In the genomic region with DNA sequence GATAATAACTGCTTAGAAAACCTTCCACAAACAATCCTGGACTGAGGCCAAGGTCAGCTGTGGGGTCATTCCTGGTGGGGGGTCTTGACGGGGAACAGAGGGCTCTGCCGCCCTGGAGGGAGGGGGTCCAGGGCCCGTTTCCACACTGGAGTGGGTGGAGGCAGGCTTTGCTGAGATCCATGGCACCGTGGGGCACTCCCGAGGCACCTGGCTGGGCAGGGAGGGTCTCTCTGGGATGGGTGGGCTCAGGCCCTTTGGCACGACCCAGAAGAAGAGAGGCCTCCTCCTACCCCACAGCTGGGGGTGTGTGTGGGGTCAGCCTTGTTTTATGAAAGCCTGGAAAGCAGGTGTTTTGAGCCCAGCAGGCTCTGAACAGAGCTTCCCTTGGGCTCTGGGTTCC, we compare ENCODE assay signal across 25 cellular contexts. TPM values are rescaled to one million over a fixed set of nuclear protein-coding genes. Genes with fewer than 3 reads are reported as not detected.
"Had no signal": no experiment of that assay in that cellular context is flagged by ENCODE, and none has a peak within 500 bp of the region (broad histone marks: within the 10 kb centered on the region; RNA-seq: fewer than 3 reads in every experiment).

No MANE protein-coding gene starts in this region.

- H3K4me3 ChIP-seq: skin epidermis, stomach, suprapubic skin, tibial artery had no signal

- H3K36me3 ChIP-seq: stomach, suprapubic skin, tibial artery had no signal

- ATAC-seq: activated CD8-positive, alpha-beta memory T cell treated with anti-CD3 and anti-CD28 coated beads, Interleukin-2, amount 10 ng/mL, durations not matched to agents 7 days and 5 days; activated CD8-positive, alpha-beta T cell treated with anti-CD3 and anti-CD28 coated beads, Interleukin-2, amount 10 ng/mL, durations not matched to agents 7 days and 5 days; left colon; sciatic nerve had no signal

- H3K9me3 ChIP-seq: stomach, suprapubic skin, tibial artery had no signal

- DNase-seq: activated CD4-positive, alpha-beta T cell treated with anti-CD3 and anti-CD28 coated beads for 36 hours; activated CD4-positive, CD25-positive, alpha-beta regulatory T cell; activated CD8-positive, alpha-beta memory T cell treated with anti-CD3 and anti-CD28 coated beads, Interleukin-2, amount 10 ng/mL, durations not matched to agents 7 days and 5 days; activated CD8-positive, alpha-beta T cell treated with anti-CD3 and anti-CD28 coated beads, Interleukin-2, amount 10 ng/mL, durations not matched to agents 7 days and 5 days; activated naive CD8-positive, alpha-beta T cell treated with anti-CD3 and anti-CD28 coated beads, Interleukin-2, amount 10 ng/mL, durations not matched to agents 7 days and 5 days; activated T-cell treated with anti-CD3 and anti-CD28 coated beads, Interleukin-2, amount 50 U/mL, for 48 hours; central memory CD4-positive, alpha-beta T cell; erythroblast; hippocampal formation; kidney; left colon; naive B cell; stimulated activated CD4-positive, alpha-beta T cell treated with anti-CD3 and anti-CD28 coated beads, Interleukin-2, amount 100 ng/mL, for 24 hours; stimulated activated naive B cell treated with anti-CD40 and anti-IgM and Interleukin-4, amounts not matched to agents 10 μg/mL and 1 μg/mL and 100 μg/mL, for 72 hours; stomach had no signal

- FAIRE-seq: kidney had no signal

- H3K4me1 Mint-ChIP-seq: activated CD8-positive, alpha-beta memory T cell treated with anti-CD3 and anti-CD28 coated beads, Interleukin-2, amount 10 ng/mL, durations not matched to agents 7 days and 5 days; mesothelial cell of epicardium had no signal

- H3K27ac Mint-ChIP-seq: activated CD4-positive, alpha-beta T cell treated with anti-CD3 and anti-CD28 coated beads for 36 hours; activated CD8-positive, alpha-beta memory T cell treated with anti-CD3 and anti-CD28 coated beads, Interleukin-2, amount 10 ng/mL, durations not matched to agents 7 days and 5 days; activated CD8-positive, alpha-beta T cell treated with anti-CD3 and anti-CD28 coated beads, Interleukin-2, amount 10 ng/mL, durations not matched to agents 7 days and 5 days; activated naive CD8-positive, alpha-beta T cell treated with anti-CD3 and anti-CD28 coated beads, Interleukin-2, amount 10 ng/mL, durations not matched to agents 7 days and 5 days; activated T-helper 2 cell treated with anti-CD3 and anti-CD28 coated beads, Interferon-gamma antibody, Interleukin-2, Interleukin-4, amounts not matched to agents 10 μg/mL and 5 μg/mL and 100 μg/mL, durations not matched to agents 14 hours and 24 hours and 36 hours; dendritic cell treated with granulocyte-macrophage colony-stimulating factor and Interleukin-4, amounts not matched to agents 40 ng/mL and 50 ng/mL, for 4 days; mesothelial cell of epicardium; naive B cell; progenitor cell of endocrine pancreas; stimulated activated naive B cell treated with anti-CD40 and anti-IgM and Interleukin-4, amounts not matched to agents 10 μg/mL and 1 μg/mL and 100 μg/mL, for 72 hours; T-cell had no signal

- H3K4me3 Mint-ChIP-seq: activated CD4-positive, alpha-beta T cell treated with anti-CD3 and anti-CD28 coated beads for 36 hours; activated CD8-positive, alpha-beta memory T cell treated with anti-CD3 and anti-CD28 coated beads, Interleukin-2, amount 10 ng/mL, durations not matched to agents 7 days and 5 days; activated CD8-positive, alpha-beta T cell treated with anti-CD3 and anti-CD28 coated beads, Interleukin-2, amount 10 ng/mL, durations not matched to agents 7 days and 5 days; activated naive CD8-positive, alpha-beta T cell treated with anti-CD3 and anti-CD28 coated beads, Interleukin-2, amount 10 ng/mL, durations not matched to agents 7 days and 5 days; dendritic cell treated with granulocyte-macrophage colony-stimulating factor and Interleukin-4, amounts not matched to agents 40 ng/mL and 50 ng/mL, for 4 days; mesothelial cell of epicardium had no signal

- H3K27ac ChIP-seq: skin epidermis, stomach, suprapubic skin, tibial artery had no signal

- H3K9me3 Mint-ChIP-seq: T-cell had no signal

- H3K36me3 Mint-ChIP-seq: mesothelial cell of epicardium, T-cell had no signal

RNA-seq across cellular contexts. Expression of a gene that starts 5.1 kb away (rescaled TPM):
- total RNA-seq: osteocyte had no signal
